1 cellular context compared by ENCODE assay signal in the genomic region with DNA sequence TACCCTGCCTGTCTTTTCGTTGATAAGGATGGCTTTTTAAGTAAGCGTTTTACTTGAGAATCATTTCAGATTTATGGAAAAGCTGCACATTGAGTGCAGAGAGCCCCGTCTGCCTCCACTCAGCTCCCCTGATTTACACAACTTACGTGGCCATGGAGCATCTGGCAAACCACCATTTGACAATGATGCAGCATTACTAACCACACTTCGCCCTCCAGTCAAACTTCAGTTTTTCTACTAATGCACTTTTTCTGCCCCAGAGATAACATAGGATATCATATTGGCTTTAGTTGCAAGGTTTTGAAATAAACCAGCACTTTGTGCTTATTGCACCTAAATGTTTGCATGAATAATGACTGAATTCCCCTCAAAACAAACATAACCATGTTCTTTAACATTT.
TF ChIP-seq lines count a peak whose summit lies in the region.

No MANE protein-coding gene starts in this region.

TF ChIP-seq in K562, 482 proteins besides CTCF, POLR2A, EP300 and RAD21 (continued from another document):
- no peak for TF ChIP-seq ZNF592 (IDR thresholded peaks at IDR 0.05)
